In genomic region chr1:19311931-19312781, GRCh38 we compare ENCODE assay signal across 1 cellular context.
A peak's percentile ranks its signal among the peaks of the same experiment; 100 is the strongest.
TF ChIP-seq lines count a peak whose summit lies in the region.

TSS of gene AKR7A2 (minus strand) at chr1:19312144. CDS start at chr1:19312124, 20 bp downstream.
TSS of gene SLC66A1 (plus strand) at chr1:19312326. CDS start at chr1:19317678, 5,352 bp downstream.

TF ChIP-seq in K562, 482 proteins besides CTCF, POLR2A, EP300 and RAD21 (continued from another document and continues in another):
- no peak for TF ChIP-seq ZMIZ1 (IDR thresholded peaks at IDR 0.05; ENCODE audit: low read depth in 2 of 2, low read length in 2 of 2)
- no peak for TF ChIP-seq SRSF7 (optimal IDR thresholded peaks at IDR 0.05; ENCODE audit: low read depth, low read length)
- TF ChIP-seq FOXA1 (IDR thresholded peaks at IDR 0.05; ENCODE audit: borderline replicate concordance), result no peak
- TF ChIP-seq TRIM25 (IDR thresholded peaks at IDR 0.05; ENCODE audit: borderline replicate concordance), result no peak
- TF ChIP-seq TAF7 (tag; IDR thresholded peaks at IDR 0.05), result peak; percentile 73; the same call in 1 of the 2 replicates
- no peak for TF ChIP-seq HMBOX1 (IDR thresholded peaks at IDR 0.05)
- TF ChIP-seq ZNF134 (CRISPR knock-in tag; conservative IDR thresholded peaks at IDR 0.05), result 0 out of 2 replicates have a peak, but pooled peaks have one; percentile 14
- peak; percentile 57; the same call in 1 of the 2 replicates for TF ChIP-seq ELF2 (CRISPR knock-in tag; IDR thresholded peaks at IDR 0.05)
- TF ChIP-seq FOXJ3 (CRISPR knock-in tag; IDR thresholded peaks at IDR 0.05), result no peak
- 0 out of 2 replicates have a peak, but pooled peaks have one; percentile 14 for TF ChIP-seq HIVEP1 (CRISPR knock-in tag; IDR thresholded peaks at IDR 0.05)
- no peak; the same call in 1 of the 2 replicates for TF ChIP-seq ILF3 (IDR thresholded peaks at IDR 0.05; ENCODE audit: borderline replicate concordance)
- TF ChIP-seq TAF15 (IDR thresholded peaks at IDR 0.05; ENCODE audit: low read depth, low read length), result no peak
- peak; percentile 64 for TF ChIP-seq SAP30 (IDR thresholded peaks at IDR 0.05; ENCODE audit: borderline replicate concordance, insufficient read depth, low read depth, low read length, poor library complexity, severe bottlenecking)
- no peak for TF ChIP-seq E4F1 (CRISPR knock-in tag; IDR thresholded peaks at IDR 0.05; ENCODE audit: borderline replicate concordance)
- TF ChIP-seq ESRRB (CRISPR knock-in tag; IDR thresholded peaks at IDR 0.05; ENCODE audit: borderline replicate concordance), result no peak
- peak; percentile 82 for TF ChIP-seq FOXP1 (CRISPR knock-in tag; IDR thresholded peaks at IDR 0.05)
- TF ChIP-seq JUN (IDR thresholded peaks at IDR 0.05; ENCODE audit: borderline replicate concordance, low read depth, low read length), result peak; percentile 87
- peak; percentile 81; the same call in 1 of the 2 replicates for TF ChIP-seq JUN (CRISPR knock-in tag; IDR thresholded peaks at IDR 0.05; ENCODE audit: borderline replicate concordance)
- TF ChIP-seq U2AF2 (optimal IDR thresholded peaks at IDR 0.05; ENCODE audit: low read depth, low read length), result no peak
- no peak for TF ChIP-seq CREB3 (tag; conservative IDR thresholded peaks at IDR 0.05; ENCODE audit: low read depth)
- TF ChIP-seq ZBTB2 (IDR thresholded peaks at IDR 0.05), result 0 out of 2 replicates have a peak, but pooled peaks have one; percentile 52
- TF ChIP-seq POLR3G (IDR thresholded peaks at IDR 0.05; ENCODE audit: extremely low read depth, insufficient read length, insufficient replicate concordance), result no peak
- no peak for TF ChIP-seq KDM4B (IDR thresholded peaks at IDR 0.05; ENCODE audit: borderline replicate concordance in 2 of 2, low read depth in 1 of 2)
- peak; percentile 44; the same call in 1 of the 2 replicates for TF ChIP-seq NFRKB (IDR thresholded peaks at IDR 0.05; ENCODE audit: low read depth)
- TF ChIP-seq ARNT (IDR thresholded peaks at IDR 0.05), result no peak
- no peak for TF ChIP-seq ZNF76 (CRISPR knock-in tag; IDR thresholded peaks at IDR 0.05; ENCODE audit: borderline replicate concordance)
- no peak for TF ChIP-seq SPI1 (IDR thresholded peaks at IDR 0.05; ENCODE audit: borderline replicate concordance, low read depth, low read length)
- no peak for TF ChIP-seq ZNF124 (CRISPR knock-in tag; IDR thresholded peaks at IDR 0.05)
- peak; percentile 80 for TF ChIP-seq SMARCA4 (IDR thresholded peaks at IDR 0.05)
- no peak; the same call in 1 of the 2 replicates for TF ChIP-seq TCF7 (IDR thresholded peaks at IDR 0.05; ENCODE audit: borderline replicate concordance)
- peak; percentile 66 for TF ChIP-seq CREB3L1 (IDR thresholded peaks at IDR 0.05; ENCODE audit: borderline replicate concordance, low read depth)
- no peak for TF ChIP-seq HINFP (tag; conservative IDR thresholded peaks at IDR 0.05; ENCODE audit: low read depth)
